Comparison of ENCODE assay signal across 9 cellular contexts in genomic region chr12:96233941-96234461, GRCh38. TPM values are rescaled to one million over a fixed set of nuclear protein-coding genes. Genes with fewer than 3 reads are reported as not detected.
DNase-seq lines count a peak whose midpoint lies in the region; ATAC-seq and TF ChIP-seq lines count a peak whose summit lies in the region.
"Had no signal": no experiment of that assay in that cellular context is flagged by ENCODE, and none has a peak within 500 bp of the region (broad histone marks: within the 10 kb centered on the region; RNA-seq: fewer than 3 reads in every experiment).

No MANE protein-coding gene starts in this region.

- no peak overlapping the region for H3K9ac ChIP-seq in endodermal cell (ENCODE audit: extremely low read depth, low read length, poor library complexity, severe bottlenecking)

- ATAC-seq in activated naive CD8-positive, alpha-beta T cell treated with anti-CD3 and anti-CD28 coated beads, Interleukin-2, amount 50 U/mL, for 24 hours: no peak

- H3K27ac ChIP-seq in endodermal cell (ENCODE audit: low read depth, low read length): no peak overlapping the region

- no peaks in the 10 kb centered on the region for H3K9me3 ChIP-seq in endodermal cell (ENCODE audit: control insufficient read depth, low read length)

- peak overlapping the region; percentile 39 for H3K27ac Mint-ChIP-seq in endodermal cell
- H3K27ac Mint-ChIP-seq in activated naive CD8-positive, alpha-beta T cell treated with anti-CD3 and anti-CD28 coated beads, Interleukin-2, amount 50 U/mL, for 24 hours: no peak overlapping the region

- DNase-seq in NCI-H2029 (lab: John Stamatoyannopoulos, UW) (peak; percentile 29), NCI-H2029 treated with DMSO at 0.1 percent for 48 hours (lab: John Stamatoyannopoulos, UW) (no peak), endodermal cell (peak; percentile 49), midbrain (lab: John Stamatoyannopoulos, UW) (peak; percentile 90), ureter (ENCODE audit: low spot score) (peak; percentile 90), GF-D8 (lab: John Stamatoyannopoulos, UW) (no peak)
- no peak for DNase-seq in stimulated activated CD4-positive, alpha-beta T cell treated with anti-CD3 and anti-CD28 coated beads, Interleukin-1b, Interleukin-23, amount 100 ng/mL, for 48 hours
- DNase-seq in activated naive CD8-positive, alpha-beta T cell treated with anti-CD3 and anti-CD28 coated beads, Interleukin-2, amount 50 U/mL, for 24 hours: no peak
- DNase-seq: activated CD4-positive, alpha-beta T cell treated with anti-CD3 and anti-CD28 coated beads, Interleukin-2, amount 50 U/mL, for 4 hours had no signal

- no peak for TF ChIP-seq CTCF in endodermal cell (conservative IDR thresholded peaks at IDR 0.05)

- H3K27me3 ChIP-seq in endodermal cell (ENCODE audit: control insufficient read depth, insufficient read depth, low read length, poor library complexity, severe bottlenecking): no peaks in the 10 kb centered on the region

- peaks cover 4% of the 10 kb centered on the region for H3K4me1 Mint-ChIP-seq in endodermal cell
- H3K4me1 Mint-ChIP-seq in activated naive CD8-positive, alpha-beta T cell treated with anti-CD3 and anti-CD28 coated beads, Interleukin-2, amount 50 U/mL, for 24 hours: peaks cover 42% of the 10 kb centered on the region

- H3K36me3 ChIP-seq in endodermal cell (ENCODE audit: control insufficient read depth, insufficient read depth, low read length): peaks cover 3% of the 10 kb centered on the region

- H3K4me3 ChIP-seq in endodermal cell (ENCODE audit: low read length): no peak overlapping the region

- peaks cover 2% of the 10 kb centered on the region for H3K9me3 Mint-ChIP-seq in endodermal cell
- H3K9me3 Mint-ChIP-seq in activated naive CD8-positive, alpha-beta T cell treated with anti-CD3 and anti-CD28 coated beads, Interleukin-2, amount 50 U/mL, for 24 hours: no peaks in the 10 kb centered on the region

- H3K4me3 Mint-ChIP-seq in endodermal cell: no peak overlapping the region
- no peak overlapping the region for H3K4me3 Mint-ChIP-seq in activated naive CD8-positive, alpha-beta T cell treated with anti-CD3 and anti-CD28 coated beads, Interleukin-2, amount 50 U/mL, for 24 hours

- WGBS in endodermal cell (ENCODE audit: insufficient coverage in 1 of 2, insufficient read length in 1 of 2), 2 experiments: 95 to 97% methylated on average over 9 to 15 of the region's 15 CpGs

- no peaks in the 10 kb centered on the region for H3K4me1 ChIP-seq in endodermal cell (ENCODE audit: control insufficient read depth, insufficient read depth, low read length)

- H3K27me3 Mint-ChIP-seq in endodermal cell (ENCODE audit: insufficient read depth): no peaks in the 10 kb centered on the region
- H3K27me3 Mint-ChIP-seq in activated naive CD8-positive, alpha-beta T cell treated with anti-CD3 and anti-CD28 coated beads, Interleukin-2, amount 50 U/mL, for 24 hours: no peaks in the 10 kb centered on the region

- H3K36me3 Mint-ChIP-seq in endodermal cell (ENCODE audit: low read depth): peaks cover 14% of the 10 kb centered on the region
- peaks cover 12% of the 10 kb centered on the region for H3K36me3 Mint-ChIP-seq in activated naive CD8-positive, alpha-beta T cell treated with anti-CD3 and anti-CD28 coated beads, Interleukin-2, amount 50 U/mL, for 24 hours (ENCODE audit: low read depth)

RNA-seq across cellular contexts. Expression of gene ELK3, which starts 39.8 kb away (rescaled TPM):
- total RNA-seq in endodermal cell (10 to 100 TPM; 17.1 to 18.1 TPM), ureter (41.7 TPM)
- polyA plus RNA-seq in endodermal cell (2013, experiment 1 of 2): 20.7 TPM
- polyA plus RNA-seq in endodermal cell (2013, experiment 2 of 2): 26.6 TPM

Comparison
In these comparisons a context has a peak if more than half of its experiments do, and no peak if none do; other contexts are left out.
1. DNase-seq: peak in NCI-H2029 (single experiment), endodermal cell (single experiment), midbrain (single experiment) and ureter (single experiment); none in NCI-H2029 treated with DMSO at 0.1 percent for 48 hours (single experiment), stimulated activated CD4-positive, alpha-beta T cell treated with anti-CD3 and anti-CD28 coated beads, Interleukin-1b, Interleukin-23, amount 100 ng/mL, for 48 hours (single experiment), activated naive CD8-positive, alpha-beta T cell treated with anti-CD3 and anti-CD28 coated beads, Interleukin-2, amount 50 U/mL, for 24 hours (single experiment) and GF-D8 (single experiment).